10 cellular contexts compared by ENCODE assay signal in genomic region chr12:43337571-43338497, GRCh38.
A peak's percentile ranks its signal among the peaks of the same experiment; 100 is the strongest.
DNase-seq lines count a peak whose midpoint lies in the region; ATAC-seq, FAIRE-seq and TF ChIP-seq lines count a peak whose summit lies in the region.
"Had no signal": no experiment of that assay in that cellular context is flagged by ENCODE, and none has a peak within 500 bp of the region (broad histone marks: within the 10 kb centered on the region; RNA-seq: fewer than 3 reads in every experiment).

No MANE protein-coding gene starts in this region.

- TF ChIP-seq RAD21 in GM12878 (IDR thresholded peaks at IDR 0.05; ENCODE audit: insufficient read depth, low read depth, low read length): no peak

- no peak overlapping the region for H3K27ac Mint-ChIP-seq in CD4-positive, alpha-beta memory T cell
- no peak overlapping the region for H3K27ac Mint-ChIP-seq in activated naive CD8-positive, alpha-beta T cell treated with anti-CD3 and anti-CD28 coated beads for 36 hours
- H3K27ac Mint-ChIP-seq: IgD-negative memory B cell had no signal

- H3K4me1 ChIP-seq in GM12878 (ENCODE audit: control insufficient read depth, insufficient read depth, low read length): peaks cover 15% of the 10 kb centered on the region
- H3K4me1 ChIP-seq in CD4-positive, alpha-beta memory T cell (ENCODE audit: insufficient read depth, low read length): no peaks in the 10 kb centered on the region

- H3K4me3 Mint-ChIP-seq in CD4-positive, alpha-beta memory T cell: no peak overlapping the region
- H3K4me3 Mint-ChIP-seq in activated naive CD8-positive, alpha-beta T cell treated with anti-CD3 and anti-CD28 coated beads for 36 hours: no peak overlapping the region
- H3K4me3 Mint-ChIP-seq: brain, IgD-negative memory B cell had no signal

- SMC1A ChIA-PET in GM12878 (lab: Charles Lee; ENCODE audit: uncharacterized antibody, unreplicated experiment): interaction anchor here (0.6 to 4.0 kb wide), 22 partner anchors 9 to 1102 kb away, joined by 3 to 28 read pairs (median 4); no protein-coding TSS in a partner anchor

- CTCF ChIA-PET in BJ (lab: Yijun Ruan, JAX) (interaction anchor here (0.7 to 2.0 kb wide), 21 partner anchors 9 to 1129 kb away, joined by 3 to 8 read pairs (median 3); no protein-coding TSS in a partner anchor), GM12878 (lab: Yijun Ruan, JAX) (interaction anchor here (0.6 to 5.2 kb wide), 20 partner anchors 9 to 966 kb away, joined by 3 to 44 read pairs (median 4); no protein-coding TSS in a partner anchor)
- CTCF ChIA-PET in CD4-positive, alpha-beta memory T cell (lab: Charles Lee; ENCODE audit: partially characterized antibody): no interaction called here

- H3K36me3 Mint-ChIP-seq in CD4-positive, alpha-beta memory T cell: no peaks in the 10 kb centered on the region
- no peaks in the 10 kb centered on the region for H3K36me3 Mint-ChIP-seq in activated naive CD8-positive, alpha-beta T cell treated with anti-CD3 and anti-CD28 coated beads for 36 hours
- H3K36me3 Mint-ChIP-seq: brain, IgD-negative memory B cell had no signal

- TF ChIP-seq POLR2A in GM12878 (IDR thresholded peaks at IDR 0.05; ENCODE audit: low read depth, low read length): no peak

- H3K4me1 Mint-ChIP-seq in CD4-positive, alpha-beta memory T cell: no peaks in the 10 kb centered on the region
- H3K4me1 Mint-ChIP-seq in activated naive CD8-positive, alpha-beta T cell treated with anti-CD3 and anti-CD28 coated beads for 36 hours: peaks cover 2% of the 10 kb centered on the region

- in situ Hi-C loops in GM12878 (cut with MboI): loop anchor here (5.0 kb wide), 1 partner anchor 856 kb away; no protein-coding TSS in a partner anchor

- H3K36me3 ChIP-seq in BJ (ENCODE audit: control insufficient read depth, insufficient read depth, low read length) (no peaks in the 10 kb centered on the region), GM12878 (ENCODE audit: control insufficient read depth in 2 of 2, insufficient read depth in 2 of 2, low read length in 1 of 2) (no peaks in the 10 kb centered on the region)
- H3K36me3 ChIP-seq in CD4-positive, alpha-beta memory T cell (ENCODE audit: insufficient read depth, low read length): no peaks in the 10 kb centered on the region

- 1% methylated on average over 4 of the region's 4 CpGs for WGBS in GM12878 (ENCODE audit: insufficient coverage, insufficient replicate concordance, low lambda C conversion rate, missing lambda C conversion rate)

- no peaks in the 10 kb centered on the region for H3K9me3 ChIP-seq in GM12878 (replicated peaks; ENCODE audit: control insufficient read depth, insufficient read depth, low read length)
- no peaks in the 10 kb centered on the region for H3K9me3 ChIP-seq in CD4-positive, alpha-beta memory T cell (ENCODE audit: control insufficient read depth in 1 of 2, low read length in 2 of 2)

- no peaks in the 10 kb centered on the region for H4K20me1 ChIP-seq in GM12878 (ENCODE audit: control insufficient read depth, insufficient read depth)

- DNase-seq in BJ (ENCODE audit: low read depth): peak; percentile 28
- no peak for DNase-seq in GM12878 (ENCODE audit: low read depth, low spot score)
- no peak for DNase-seq in NCI-H1694 treated with DMSO at 0.1 percent for 48 hours (lab: John Stamatoyannopoulos, UW)
- DNase-seq in CD4-positive, alpha-beta memory T cell: no peak
- DNase-seq in activated naive CD8-positive, alpha-beta T cell treated with anti-CD3 and anti-CD28 coated beads for 36 hours: no peak
- no peak for DNase-seq in T-helper 2 cell

- H3K27ac ChIP-seq in GM12878 (ENCODE audit: control insufficient read depth, insufficient read depth): no peak overlapping the region
- no peak overlapping the region for H3K27ac ChIP-seq in CD4-positive, alpha-beta memory T cell (ENCODE audit: low read depth, low read length)

- intact Hi-C loops in GM12878 (cut with micrococcal nuclease; ENCODE audit: unreplicated experiment): loop anchor here (2.0 to 5.0 kb wide), 5 partner anchors 61 to 855 kb away; no protein-coding TSS in a partner anchor
- intact Hi-C loops in CD4-positive, alpha-beta memory T cell (cut with micrococcal nuclease): no loop called here

- TF ChIP-seq EP300 in GM12878 (IDR thresholded peaks at IDR 0.05; ENCODE audit: borderline replicate concordance in 1 of 2, control insufficient read depth in 1 of 2, low read depth in 2 of 2, low read length in 2 of 2): no peak

- TF ChIP-seq CTCF in BJ (IDR thresholded peaks at IDR 0.05; ENCODE audit: insufficient read depth, low read depth, low read length): no peak
- no peak for TF ChIP-seq CTCF in GM12878 (IDR thresholded peaks at IDR 0.05 in 2 of 3, conservative IDR thresholded peaks at IDR 0.05 in 1 of 3; ENCODE audit: control insufficient read depth in 2 of 3, extremely low read depth in 1 of 3, insufficient read depth in 1 of 3, low read depth in 3 of 3, low read length in 3 of 3)

- peak overlapping the region; percentile 50 for H3K4me2 ChIP-seq in GM12878 (ENCODE audit: control insufficient read depth, insufficient read depth)

- H3K27me3 ChIP-seq in BJ (ENCODE audit: control insufficient read depth, insufficient read depth, low read length): no peaks in the 10 kb centered on the region
- no peaks in the 10 kb centered on the region for H3K27me3 ChIP-seq in GM12878 (replicated peaks in 1 of 2; ENCODE audit: control insufficient read depth in 2 of 2, insufficient read depth in 2 of 2, low read length in 1 of 2)
- no peaks in the 10 kb centered on the region for H3K27me3 ChIP-seq in CD4-positive, alpha-beta memory T cell (ENCODE audit: insufficient read depth, low read length)

- BruUV-seq in GM12878 (replicated peaks; lab: Mats Ljungman, UMichigan): no TSS peak

- no peaks in the 10 kb centered on the region for H3K27me3 Mint-ChIP-seq in CD4-positive, alpha-beta memory T cell
- H3K27me3 Mint-ChIP-seq in activated naive CD8-positive, alpha-beta T cell treated with anti-CD3 and anti-CD28 coated beads for 36 hours: no peaks in the 10 kb centered on the region
- H3K27me3 Mint-ChIP-seq: brain, IgD-negative memory B cell had no signal

- no peaks in the 10 kb centered on the region for H3K79me2 ChIP-seq in GM12878 (ENCODE audit: control insufficient read depth, insufficient read depth, low read length)

- POLR2A ChIA-PET in BJ (lab: Charles Lee) (no interaction called here), GM12878 (lab: Charles Lee) (interaction anchor here (1.3 kb wide), 1 partner anchor 9 kb away, joined by 4 read pairs; no protein-coding TSS in a partner anchor)
- POLR2A ChIA-PET in CD4-positive, alpha-beta memory T cell (lab: Charles Lee; ENCODE audit: partially characterized antibody): no interaction called here

- H3K4me3 ChIP-seq in BJ (ENCODE audit: low read depth, low read length) (no peak overlapping the region), GM12878 (no peak overlapping the region; the same call in 1 of the 2 replicates)
- H3K4me3 ChIP-seq in CD4-positive, alpha-beta memory T cell (ENCODE audit: low read length in 2 of 2): no peak overlapping the region

- H3K9me3 Mint-ChIP-seq in CD4-positive, alpha-beta memory T cell: peaks cover 0 to 3% (median 0%) of the 10 kb centered on the region in 8 donors
- H3K9me3 Mint-ChIP-seq in activated naive CD8-positive, alpha-beta T cell treated with anti-CD3 and anti-CD28 coated beads for 36 hours: no peaks in the 10 kb centered on the region
- H3K9me3 Mint-ChIP-seq: IgD-negative memory B cell had no signal

- RAD21 ChIA-PET in GM12878 (lab: Charles Lee; ENCODE audit: unreplicated experiment): interaction anchor here (0.7 to 4.9 kb wide), 19 partner anchors 12 to 1006 kb away, joined by 3 to 37 read pairs (median 3); no protein-coding TSS in a partner anchor

- no peak for FAIRE-seq in GM12878 (lab: Jason Lieb, UNC)

- ATAC-seq in GM19463 (IDR thresholded peaks at IDR 0.05; ENCODE audit: unreplicated experiment): peak; percentile 53
- peak; percentile 63 for ATAC-seq in HG03066 (IDR thresholded peaks at IDR 0.05; ENCODE audit: low read depth, unreplicated experiment)
- ATAC-seq in GM12878: peak; percentile 72

- peak overlapping the region; percentile 34; the same call in 1 of the 2 replicates for H2AFZ ChIP-seq in GM12878 (ENCODE audit: control insufficient read depth, low read depth, low read length)

- no peak overlapping the region for H3K9ac ChIP-seq in GM12878 (ENCODE audit: control insufficient read depth, insufficient read depth, low read length)

TF ChIP-seq in GM12878, 131 proteins besides CTCF, POLR2A, EP300 and RAD21 (continues in another document):
- TF ChIP-seq E2F4 (IDR thresholded peaks at IDR 0.05; ENCODE audit: low read depth, low read length): no peak
- no peak for TF ChIP-seq ZZZ3 (IDR thresholded peaks at IDR 0.05; ENCODE audit: control insufficient read depth, insufficient read length, low read depth)
- 0 out of 2 replicates have a peak, but pooled peaks have one; percentile 36 for TF ChIP-seq MEF2A (IDR thresholded peaks at IDR 0.05; ENCODE audit: insufficient read depth, low read depth, low read length)
- no peak for TF ChIP-seq E2F8 (IDR thresholded peaks at IDR 0.05; ENCODE audit: low read depth, partially characterized antibody)
- peak; percentile 78 for TF ChIP-seq MTA2 (IDR thresholded peaks at IDR 0.05; ENCODE audit: low read depth)
